22 cellular contexts compared by ENCODE assay signal in the genomic region with DNA sequence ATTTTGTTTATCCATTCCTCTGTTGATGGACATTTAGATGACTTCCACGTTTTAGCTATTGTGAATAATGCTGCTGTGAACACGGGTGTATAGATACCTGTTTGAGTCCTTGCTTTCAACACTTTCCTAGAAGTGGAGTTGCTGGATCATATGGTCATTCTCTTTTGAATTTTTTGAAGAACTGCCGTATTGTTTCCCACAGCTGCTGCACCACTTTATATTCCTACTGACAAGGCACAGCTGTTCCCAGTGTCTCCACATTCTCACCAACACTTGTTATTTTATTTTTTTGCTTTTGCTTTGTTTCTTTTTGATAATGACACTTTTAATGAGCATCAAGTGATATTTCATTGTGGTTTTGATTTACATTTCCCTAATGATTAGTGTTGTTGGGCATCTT. TPM values are rescaled to one million over a fixed set of nuclear protein-coding genes. Genes with fewer than 3 reads are reported as not detected.
DNase-seq lines count a peak whose midpoint lies in the region; ATAC-seq and TF ChIP-seq lines count a peak whose summit lies in the region.
"Had no signal": no experiment of that assay in that cellular context is flagged by ENCODE, and none has a peak within 500 bp of the region (broad histone marks: within the 10 kb centered on the region; RNA-seq: fewer than 3 reads in every experiment).

No MANE protein-coding gene starts in this region.

- peak overlapping the region; percentile 16 for H3K27ac ChIP-seq in neural progenitor cell
- H3K27ac ChIP-seq: C4-2B, Peyer's patch had no signal

- no peak overlapping the region for H3K4me2 ChIP-seq in neural progenitor cell

- H4K20me1 ChIP-seq in neural progenitor cell (ENCODE audit: low read depth) = no peaks in the 10 kb centered on the region

- H3K27me3 ChIP-seq in neural progenitor cell = no peaks in the 10 kb centered on the region
- H3K27me3 ChIP-seq: Peyer's patch had no signal

- no peaks in the 10 kb centered on the region for H3K79me2 ChIP-seq in neural progenitor cell (ENCODE audit: low read depth)

- H3K4me3 Mint-ChIP-seq in activated T-cell treated with anti-CD3 and anti-CD28 coated beads, Interleukin-2, amount 50 U/mL, for 24 hours = no peak overlapping the region
- H3K4me3 Mint-ChIP-seq in WTC11 = no peak overlapping the region
- H3K4me3 Mint-ChIP-seq in neural progenitor cell = no peak overlapping the region
- H3K4me3 Mint-ChIP-seq in CD14-positive monocyte = no peak overlapping the region

- intact Hi-C loops in CD14-positive monocyte (cut with micrococcal nuclease) = no loop called here

- H3K4me3 ChIP-seq in neural progenitor cell = no peak overlapping the region
- H3K4me3 ChIP-seq: Peyer's patch had no signal

- no peaks in the 10 kb centered on the region for H3K27me3 Mint-ChIP-seq in activated T-cell treated with anti-CD3 and anti-CD28 coated beads, Interleukin-2, amount 50 U/mL, for 24 hours
- no peaks in the 10 kb centered on the region for H3K27me3 Mint-ChIP-seq in WTC11 (ENCODE audit: low read depth)
- no peaks in the 10 kb centered on the region for H3K27me3 Mint-ChIP-seq in neural progenitor cell (ENCODE audit: insufficient read depth, low read depth)
- no peaks in the 10 kb centered on the region for H3K27me3 Mint-ChIP-seq in CD14-positive monocyte (ENCODE audit: low read depth in 3 of 3)

- no peaks in the 10 kb centered on the region for H3K9me3 ChIP-seq in neural progenitor cell (ENCODE audit: low read depth)
- H3K9me3 ChIP-seq: Peyer's patch had no signal

- no peaks in the 10 kb centered on the region for H3F3A ChIP-seq in neural progenitor cell (ENCODE audit: low read depth)

- POLR2A ChIA-PET in WTC11 (lab: Charles Lee) = no interaction called here

- CTCF ChIA-PET in WTC11 (lab: Charles Lee) = no interaction called here

- DNase-seq in activated T-cell treated with anti-CD3 and anti-CD28 coated beads, Interleukin-2, amount 50 U/mL, for 24 hours = no peak
- DNase-seq in activated T-cell treated with anti-CD3 and anti-CD28 coated beads for 4 hours (no peak), WTC11 (ENCODE audit: low spot score) (no peak), neural progenitor cell (ENCODE audit: low spot score) (no peak), CD14-positive monocyte (ENCODE audit: low spot score) (no peak), NCI-H128 (lab: John Stamatoyannopoulos, UW; ENCODE audit: unreplicated experiment) (no peak)
- DNase-seq: DMS53; GDM1; GOT3; HCEC 1CT; Karpas-422; NCI-H1417; NCI-H1694 treated with DMSO at 0.1 percent for 48 hours; NCI-H2081 treated with DMSO at 0.1 percent for 48 hours; NCI-H226; NCI-H510A treated with DMSO at 0.1 percent for 48 hours; NCI-H748 treated with DMSO at 0.1 percent for 48 hours; NK-92 treated with Interleukin-12 subunit alpha and Interleukin-12 subunit beta, amount 100 ng/mL, for 24 hours; Peyer's patch had no signal

- peaks cover 34% of the 10 kb centered on the region for H3K36me3 ChIP-seq in neural progenitor cell

- H3K27ac Mint-ChIP-seq in activated T-cell treated with anti-CD3 and anti-CD28 coated beads, Interleukin-2, amount 50 U/mL, for 24 hours = peak overlapping the region; percentile 6
- H3K27ac Mint-ChIP-seq in WTC11 (peak overlapping the region; percentile 52; the same call in 1 of the 2 replicates), neural progenitor cell (no peak overlapping the region), CD14-positive monocyte (no peak overlapping the region)

- H3K9ac ChIP-seq in neural progenitor cell = no peak overlapping the region

- TF ChIP-seq CTCF in WTC11 (IDR thresholded peaks at IDR 0.05) (no peak), neural progenitor cell (IDR thresholded peaks at IDR 0.05) (no peak), CD14-positive monocyte (IDR thresholded peaks at IDR 0.05) (no peak)

- no peak overlapping the region for H2AFZ ChIP-seq in neural progenitor cell (replicated peaks)

- H3K4me1 ChIP-seq in neural progenitor cell = no peaks in the 10 kb centered on the region
- H3K4me1 ChIP-seq: Peyer's patch had no signal

- H3K9me3 Mint-ChIP-seq in activated T-cell treated with anti-CD3 and anti-CD28 coated beads, Interleukin-2, amount 50 U/mL, for 24 hours = no peaks in the 10 kb centered on the region
- H3K9me3 Mint-ChIP-seq in WTC11 = no peaks in the 10 kb centered on the region
- H3K9me3 Mint-ChIP-seq in neural progenitor cell = no peaks in the 10 kb centered on the region
- H3K9me3 Mint-ChIP-seq in CD14-positive monocyte = peaks cover 0 to 3% (median 0%) of the 10 kb centered on the region in 7 donors

- peaks cover 94% of the 10 kb centered on the region for H3K36me3 Mint-ChIP-seq in activated T-cell treated with anti-CD3 and anti-CD28 coated beads, Interleukin-2, amount 50 U/mL, for 24 hours (ENCODE audit: low read depth)
- peaks cover 63% of the 10 kb centered on the region for H3K36me3 Mint-ChIP-seq in WTC11
- peaks cover 32% of the 10 kb centered on the region for H3K36me3 Mint-ChIP-seq in neural progenitor cell
- H3K36me3 Mint-ChIP-seq in CD14-positive monocyte = peaks cover 79 to 88% of the 10 kb centered on the region in 2 donors

- ATAC-seq in WTC11 (no peak), HG02610 (IDR thresholded peaks at IDR 0.05; ENCODE audit: unreplicated experiment) (no peak)

- H3K4me1 Mint-ChIP-seq in activated T-cell treated with anti-CD3 and anti-CD28 coated beads, Interleukin-2, amount 50 U/mL, for 24 hours (ENCODE audit: low read depth) = no peaks in the 10 kb centered on the region
- peaks cover 22% of the 10 kb centered on the region for H3K4me1 Mint-ChIP-seq in WTC11
- H3K4me1 Mint-ChIP-seq in neural progenitor cell = no peaks in the 10 kb centered on the region
- H3K4me1 Mint-ChIP-seq in CD14-positive monocyte = peaks cover 21% of the 10 kb centered on the region

TF ChIP-seq in WTC11, 78 proteins besides CTCF, POLR2A, EP300 and RAD21:
- TF ChIP-seq, protein P1, sequence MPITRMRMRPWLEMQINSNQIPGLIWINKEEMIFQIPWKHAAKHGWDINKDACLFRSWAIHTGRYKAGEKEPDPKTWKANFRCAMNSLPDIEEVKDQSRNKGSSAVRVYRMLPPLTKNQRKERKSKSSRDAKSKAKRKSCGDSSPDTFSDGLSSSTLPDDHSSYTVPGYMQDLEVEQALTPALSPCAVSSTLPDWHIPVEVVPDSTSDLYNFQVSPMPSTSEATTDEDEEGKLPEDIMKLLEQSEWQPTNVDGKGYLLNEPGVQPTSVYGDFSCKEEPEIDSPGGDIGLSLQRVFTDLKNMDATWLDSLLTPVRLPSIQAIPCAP (CRISPR knock-in tag; IDR thresholded peaks at IDR 0.05) = no peak
- TF ChIP-seq HMGA2 (CRISPR knock-in tag; IDR thresholded peaks at IDR 0.05) (no peak), ZNF121 (CRISPR knock-in tag; IDR thresholded peaks at IDR 0.05) (no peak), FOXJ3 (CRISPR knock-in tag; IDR thresholded peaks at IDR 0.05; ENCODE audit: borderline replicate concordance) (no peak), ZNF317 (CRISPR knock-in tag; IDR thresholded peaks at IDR 0.05; ENCODE audit: borderline replicate concordance, low read depth) (no peak), FOXP1 (CRISPR knock-in tag; IDR thresholded peaks at IDR 0.05; ENCODE audit: borderline replicate concordance) (no peak), ZNF138 (CRISPR knock-in tag; conservative IDR thresholded peaks at IDR 0.05) (no peak)
- TF ChIP-seq, protein P2, sequence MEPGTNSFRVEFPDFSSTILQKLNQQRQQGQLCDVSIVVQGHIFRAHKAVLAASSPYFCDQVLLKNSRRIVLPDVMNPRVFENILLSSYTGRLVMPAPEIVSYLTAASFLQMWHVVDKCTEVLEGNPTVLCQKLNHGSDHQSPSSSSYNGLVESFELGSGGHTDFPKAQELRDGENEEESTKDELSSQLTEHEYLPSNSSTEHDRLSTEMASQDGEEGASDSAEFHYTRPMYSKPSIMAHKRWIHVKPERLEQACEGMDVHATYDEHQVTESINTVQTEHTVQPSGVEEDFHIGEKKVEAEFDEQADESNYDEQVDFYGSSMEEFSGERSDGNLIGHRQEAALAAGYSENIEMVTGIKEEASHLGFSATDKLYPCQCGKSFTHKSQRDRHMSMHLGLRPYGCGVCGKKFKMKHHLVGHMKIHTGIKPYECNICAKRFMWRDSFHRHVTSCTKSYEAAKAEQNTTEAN (CRISPR knock-in tag; IDR thresholded peaks at IDR 0.05) = no peak
TF ChIP-seq in WTC11: peak in this region for 0.

RNA-seq across cellular contexts. Expression of a gene that starts 41.4 kb away (rescaled TPM):
- not detected in 3 replicates for total RNA-seq in WTC11 (2021)
- total RNA-seq in neural progenitor cell (ENCODE audit: low replicate concordance) = 19.6 and 21.9 TPM in 2 replicates
- polyA plus RNA-seq in CD14-positive monocyte = not detected
- total RNA-seq: MCF 10A had no signal

RNA-seq across cellular contexts. Expression of a gene that starts 52.3 kb away (rescaled TPM):
- total RNA-seq in WTC11 (2021) (2.8 to 3.4 TPM (median 3.4 TPM) in 3 replicates), neural progenitor cell (ENCODE audit: low replicate concordance) (2.6 TPM in 1 of 2 replicates, not detected in the other)
- not detected for polyA plus RNA-seq in CD14-positive monocyte

Comparison
In these comparisons a context has a peak if more than half of its experiments do, and no peak if none do; other contexts are left out.
1. H3K27ac Mint-ChIP-seq: peak in activated T-cell treated with anti-CD3 and anti-CD28 coated beads, Interleukin-2, amount 50 U/mL, for 24 hours (single experiment) and WTC11 (single experiment); none in neural progenitor cell (single experiment) and CD14-positive monocyte (0 of 7).
2. RNA of a gene that starts 41.4 kb away (total RNA-seq): 19.6 to 21.9 TPM in neural progenitor cell; not detected in WTC11; every median in the first group is over 10 times any median in the second.